ENCODE assay signal across 2 cellular contexts in the genomic region with DNA sequence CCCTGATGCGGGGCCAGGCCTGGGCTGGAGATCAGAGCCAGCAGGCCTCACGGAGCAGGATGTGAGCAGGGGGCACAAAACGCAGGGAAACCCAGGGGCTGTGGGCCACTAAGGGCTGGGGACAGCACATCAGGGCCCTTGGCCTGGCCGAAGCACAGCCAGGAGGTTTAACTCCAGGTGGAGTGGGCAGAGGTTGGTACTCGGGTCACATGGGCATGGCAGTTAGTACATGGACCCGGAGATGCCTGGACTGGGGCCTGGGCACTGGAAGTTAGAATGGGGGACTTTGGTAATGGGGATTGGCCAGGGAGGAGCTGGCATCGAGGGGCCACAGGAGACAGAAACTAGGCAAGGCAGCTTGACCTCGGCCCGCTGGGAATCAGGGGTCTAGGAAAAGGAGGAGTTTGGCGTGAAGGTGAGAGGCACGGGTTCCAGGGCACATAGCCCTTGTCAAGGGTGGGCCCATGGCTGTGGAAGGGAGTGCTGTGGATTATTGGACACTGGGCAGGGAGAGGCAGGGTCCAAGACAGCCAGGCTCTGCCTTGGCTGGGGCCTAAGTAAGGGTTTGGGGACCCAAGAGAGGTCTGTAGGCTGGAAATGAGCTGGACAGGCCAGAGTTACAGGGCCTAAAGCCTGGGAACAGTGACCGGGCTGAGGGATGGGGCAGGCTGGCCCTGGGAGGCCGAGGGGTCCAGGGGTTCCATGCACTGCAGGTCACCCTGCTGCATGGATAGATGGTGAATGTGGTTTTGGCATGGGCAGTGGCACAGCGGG.
TF ChIP-seq lines count a peak whose summit lies in the region.

No MANE protein-coding gene starts in this region.

TF ChIP-seq in HepG2, 621 proteins besides CTCF, POLR2A, EP300 and RAD21:
- no peak for TF ChIP-seq ZNF446 (CRISPR knock-in tag; IDR thresholded peaks at IDR 0.05)
- TF ChIP-seq ZNF180 (CRISPR knock-in tag; IDR thresholded peaks at IDR 0.05; ENCODE audit: borderline replicate concordance, low read depth), result no peak
- no peak for TF ChIP-seq GZF1 (CRISPR knock-in tag; IDR thresholded peaks at IDR 0.05)
- no peak for TF ChIP-seq PAF1 (CRISPR knock-in tag; IDR thresholded peaks at IDR 0.05)

TF ChIP-seq in HEK293T, 16 proteins besides CTCF, POLR2A, EP300 and RAD21:
- TF ChIP-seq, protein P1, sequence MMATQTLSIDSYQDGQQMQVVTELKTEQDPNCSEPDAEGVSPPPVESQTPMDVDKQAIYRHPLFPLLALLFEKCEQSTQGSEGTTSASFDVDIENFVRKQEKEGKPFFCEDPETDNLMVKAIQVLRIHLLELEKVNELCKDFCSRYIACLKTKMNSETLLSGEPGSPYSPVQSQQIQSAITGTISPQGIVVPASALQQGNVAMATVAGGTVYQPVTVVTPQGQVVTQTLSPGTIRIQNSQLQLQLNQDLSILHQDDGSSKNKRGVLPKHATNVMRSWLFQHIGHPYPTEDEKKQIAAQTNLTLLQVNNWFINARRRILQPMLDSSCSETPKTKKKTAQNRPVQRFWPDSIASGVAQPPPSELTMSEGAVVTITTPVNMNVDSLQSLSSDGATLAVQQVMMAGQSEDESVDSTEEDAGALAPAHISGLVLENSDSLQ (IDR thresholded peaks at IDR 0.05), result no peak
- no peak for TF ChIP-seq ARNT (IDR thresholded peaks at IDR 0.05)
- TF ChIP-seq SUZ12 (IDR thresholded peaks at IDR 0.05), result no peak
- TF ChIP-seq HDGF (IDR thresholded peaks at IDR 0.05; ENCODE audit: borderline replicate concordance), result no peak
- no peak for TF ChIP-seq CTBP1 (IDR thresholded peaks at IDR 0.05; ENCODE audit: borderline replicate concordance)
- TF ChIP-seq SP1 (IDR thresholded peaks at IDR 0.05), result no peak
- no peak for TF ChIP-seq FOXK2 (IDR thresholded peaks at IDR 0.05)
